20 cellular contexts compared by ENCODE assay signal in genomic region chr4:4408132-4408523, GRCh38.
"Had no signal": no experiment of that assay in that cellular context is flagged by ENCODE, and none has a peak within 500 bp of the region (broad histone marks: within the 10 kb centered on the region; RNA-seq: fewer than 3 reads in every experiment).

No MANE protein-coding gene starts in this region.

- H3K27ac ChIP-seq: dorsolateral prefrontal cortex, esophagus muscularis mucosa, gastroesophageal sphincter, left ventricle myocardium inferior, lower lobe of right lung, parathyroid adenoma, prostate gland, right lobe of liver, testis, tibial nerve had no signal

- FAIRE-seq: keratinocyte had no signal

- H2AFZ ChIP-seq: parathyroid adenoma had no signal

- H3K4me3 ChIP-seq: dorsolateral prefrontal cortex, esophagus muscularis mucosa, gastroesophageal sphincter, left ventricle myocardium inferior, lower lobe of right lung, prostate gland, right lobe of liver, testis, tibial nerve had no signal

- H3K36me3 ChIP-seq: esophagus muscularis mucosa, gastroesophageal sphincter, left ventricle myocardium inferior, lower lobe of right lung, prostate gland, right lobe of liver had no signal

- H3K27me3 ChIP-seq: dorsolateral prefrontal cortex, right lobe of liver, testis, tibial nerve had no signal

- H3K79me2 ChIP-seq: parathyroid adenoma had no signal

- DNase-seq: cortex of kidney; dorsolateral prefrontal cortex; effector CD8-positive, alpha-beta T cell; immature natural killer cell; left cardiac atrium; left ventricle myocardium inferior; lower lobe of right lung; natural killer cell; nucleus accumbens; stimulated activated CD4-positive, alpha-beta T cell treated with anti-CD3 and anti-CD28 coated beads, Interleukin-4, amount 100 ng/mL, for 1 hour; stimulated activated CD8-positive, alpha-beta memory T cell treated with anti-CD3 and anti-CD28 coated beads, Interleukin-4, amount 100 ng/mL, for 48 hours; stimulated activated naive CD8-positive, alpha-beta T cell treated with anti-CD3 and anti-CD28 coated beads, Interleukin-15, Interleukin-2, amounts not matched to agents 100 U/mL and 50 U/mL, for 24 hours; testis had no signal

- H3K4me1 ChIP-seq: esophagus muscularis mucosa, gastroesophageal sphincter, left ventricle myocardium inferior, lower lobe of right lung, parathyroid adenoma, prostate gland, right lobe of liver, testis, tibial nerve had no signal

- H3K9me3 ChIP-seq: esophagus muscularis mucosa, gastroesophageal sphincter, left ventricle myocardium inferior, lower lobe of right lung, prostate gland, right lobe of liver, testis, tibial nerve had no signal

- H3K9ac ChIP-seq: parathyroid adenoma had no signal
